6 cellular contexts compared by ENCODE assay signal in genomic region chr11:35995872-35996271, GRCh38. TPM values are rescaled to one million over a fixed set of nuclear protein-coding genes. Genes with fewer than 3 reads are reported as not detected.
"Had no signal": no experiment of that assay in that cellular context is flagged by ENCODE, and none has a peak within 500 bp of the region (broad histone marks: within the 10 kb centered on the region; RNA-seq: fewer than 3 reads in every experiment).

No MANE protein-coding gene starts in this region.

- ATAC-seq: HepG2, K562 had no signal

- H3K4me3 Mint-ChIP-seq: IgD-negative memory B cell had no signal

- H3K36me3 Mint-ChIP-seq: IgD-negative memory B cell had no signal

- DNase-seq: IMR-90, KBM-7 had no signal

- H3K4me1 Mint-ChIP-seq: IgD-negative memory B cell had no signal

- H3K4me3 ChIP-seq: K562 had no signal

- H3K27ac ChIP-seq: HL-60 had no signal

RNA-seq across cellular contexts. Expression of gene LDLRAD3, which starts 52.0 kb away (rescaled TPM):
- polyA plus RNA-seq: IgD-negative memory B cell had no signal
